ENCODE assay signal across 1 cellular context in genomic region chr19:43789029-43789428, GRCh38.
TF ChIP-seq lines count a peak whose summit lies in the region.

No MANE protein-coding gene starts in this region.

TF ChIP-seq in HepG2, 621 proteins besides CTCF, POLR2A, EP300 and RAD21 (continued from another document and continues in another):
- TF ChIP-seq ZBTB10 (CRISPR knock-in tag; IDR thresholded peaks at IDR 0.05; ENCODE audit: borderline replicate concordance) (no peak), RCOR2 (CRISPR knock-in tag; IDR thresholded peaks at IDR 0.05) (no peak), TBX3 (IDR thresholded peaks at IDR 0.05; ENCODE audit: borderline replicate concordance) (no peak), PRDM4 (CRISPR knock-in tag; IDR thresholded peaks at IDR 0.05; ENCODE audit: borderline replicate concordance) (0 out of 2 replicates have a peak, but pooled peaks have one; percentile 51), ZNF614 (CRISPR knock-in tag; IDR thresholded peaks at IDR 0.05; ENCODE audit: borderline replicate concordance) (no peak), ZBTB14 (CRISPR knock-in tag; IDR thresholded peaks at IDR 0.05) (no peak), ZBTB34 (CRISPR knock-in tag; IDR thresholded peaks at IDR 0.05) (no peak), NR2F2 (IDR thresholded peaks at IDR 0.05; ENCODE audit: borderline replicate concordance, low read depth) (no peak), SATB2 (CRISPR knock-in tag; IDR thresholded peaks at IDR 0.05) (no peak), SP1 (IDR thresholded peaks at IDR 0.05) (no peak), SP1 (CRISPR knock-in tag; IDR thresholded peaks at IDR 0.05) (no peak), ZNF883 (CRISPR knock-in tag; IDR thresholded peaks at IDR 0.05; ENCODE audit: not compliant biosample characterization) (no peak), ATF4 (CRISPR knock-in tag; IDR thresholded peaks at IDR 0.05) (no peak), HHEX (CRISPR knock-in tag; IDR thresholded peaks at IDR 0.05) (no peak), ZNF274 (CRISPR knock-in tag; IDR thresholded peaks at IDR 0.05) (no peak), SIN3B (IDR thresholded peaks at IDR 0.05; ENCODE audit: low read length) (no peak), ZNF547 (CRISPR knock-in tag; IDR thresholded peaks at IDR 0.05) (no peak), ATF2 (CRISPR knock-in tag; IDR thresholded peaks at IDR 0.05) (peak; percentile 37; the same call in 1 of the 2 replicates), PREB (CRISPR knock-in tag; IDR thresholded peaks at IDR 0.05) (no peak), ZNF496 (CRISPR knock-in tag; IDR thresholded peaks at IDR 0.05; ENCODE audit: insufficient replicate concordance) (no peak), SRY (CRISPR knock-in tag; IDR thresholded peaks at IDR 0.05) (no peak), KDM2A (CRISPR knock-in tag; IDR thresholded peaks at IDR 0.05; ENCODE audit: borderline replicate concordance, low read depth) (no peak), FOXK1 (CRISPR knock-in tag; IDR thresholded peaks at IDR 0.05; ENCODE audit: borderline replicate concordance, low read depth) (peak; percentile 53; the same call in 1 of the 2 replicates), ZNF12 (CRISPR knock-in tag; IDR thresholded peaks at IDR 0.05) (peak; percentile 69; the same call in 1 of the 2 replicates), CREM (IDR thresholded peaks at IDR 0.05) (no peak), CREM (CRISPR knock-in tag; IDR thresholded peaks at IDR 0.05) (no peak), ZNF619 (CRISPR knock-in tag; IDR thresholded peaks at IDR 0.05) (no peak), ZEB1 (IDR thresholded peaks at IDR 0.05; ENCODE audit: insufficient replicate concordance, low read depth) (no peak), ATRX (CRISPR knock-in tag; IDR thresholded peaks at IDR 0.05; ENCODE audit: borderline replicate concordance) (no peak), TAF1 (CRISPR knock-in tag; IDR thresholded peaks at IDR 0.05) (no peak), ARHGAP35 (CRISPR knock-in tag; IDR thresholded peaks at IDR 0.05; ENCODE audit: borderline replicate concordance) (no peak; the same call in 1 of the 2 replicates), ZNF230 (CRISPR knock-in tag; IDR thresholded peaks at IDR 0.05) (no peak), TRIM22 (IDR thresholded peaks at IDR 0.05) (no peak), ZNF512 (CRISPR knock-in tag; IDR thresholded peaks at IDR 0.05) (no peak), HOXA9 (CRISPR knock-in tag; IDR thresholded peaks at IDR 0.05; ENCODE audit: borderline replicate concordance) (no peak), JUNB (CRISPR knock-in tag; IDR thresholded peaks at IDR 0.05; ENCODE audit: borderline replicate concordance) (no peak), PHF8 (CRISPR knock-in tag; IDR thresholded peaks at IDR 0.05) (no peak), TBL1XR1 (IDR thresholded peaks at IDR 0.05; ENCODE audit: borderline replicate concordance, low read length, partially characterized antibody) (no peak), ZBTB43 (CRISPR knock-in tag; conservative IDR thresholded peaks at IDR 0.05) (no peak), PBX3 (CRISPR knock-in tag; IDR thresholded peaks at IDR 0.05; ENCODE audit: borderline replicate concordance) (no peak), CEBPZ (IDR thresholded peaks at IDR 0.05; ENCODE audit: low read length) (no peak)
